Comparison of ENCODE assay signal across 25 cellular contexts in genomic region chr11:126567419-126567818, GRCh38.
"Had no signal": no experiment of that assay in that cellular context is flagged by ENCODE, and none has a peak within 500 bp of the region (broad histone marks: within the 10 kb centered on the region; RNA-seq: fewer than 3 reads in every experiment).

No MANE protein-coding gene starts in this region.

- H3K4me3 Mint-ChIP-seq: effector memory CD8-positive, alpha-beta T cell; memory B cell; mesothelial cell of epicardium; naive B cell; natural killer cell treated with Interleukin-12 subunit alpha and Interleukin-12 subunit beta and Interleukin-15 and Interleukin-18, amount 100 ng/mL, for 72 hours; neural crest cell; stimulated activated effector memory CD8-positive, alpha-beta T cell treated with anti-CD3 and anti-CD28 coated beads, Interleukin-12 subunit alpha, Interleukin-12 subunit beta, amount 100 ng/mL, for 72 hours had no signal

- H3K27me3 ChIP-seq: thyroid gland, vagina had no signal

- H3K36me3 Mint-ChIP-seq: memory B cell; mesothelial cell of epicardium; naive B cell; natural killer cell treated with Interleukin-12 subunit alpha and Interleukin-12 subunit beta and Interleukin-15 and Interleukin-18, amount 100 ng/mL, for 72 hours; stimulated activated effector memory CD8-positive, alpha-beta T cell treated with anti-CD3 and anti-CD28 coated beads, Interleukin-12 subunit alpha, Interleukin-12 subunit beta, amount 100 ng/mL, for 72 hours had no signal

- FAIRE-seq: frontal cortex, kidney had no signal

- H3K9me3 Mint-ChIP-seq: effector memory CD8-positive, alpha-beta T cell; memory B cell; mesothelial cell of epicardium; natural killer cell treated with Interleukin-12 subunit alpha and Interleukin-12 subunit beta and Interleukin-15 and Interleukin-18, amount 100 ng/mL, for 72 hours; neural crest cell; stimulated activated effector memory CD8-positive, alpha-beta T cell treated with anti-CD3 and anti-CD28 coated beads, Interleukin-12 subunit alpha, Interleukin-12 subunit beta, amount 100 ng/mL, for 72 hours had no signal

- H3K27ac ChIP-seq: coronary artery, psoas muscle, sigmoid colon, stomach, thyroid gland, vagina had no signal

- H3K4me1 ChIP-seq: psoas muscle, sigmoid colon, stomach, thyroid gland, vagina had no signal

- DNase-seq: effector memory CD8-positive, alpha-beta T cell; hypothalamus; kidney; mucosa of descending colon; naive B cell; nucleus accumbens; posterior cingulate gyrus; psoas muscle; right cardiac atrium; sigmoid colon; stimulated activated CD4-positive, alpha-beta T cell treated with anti-CD3 and anti-CD28 coated beads, Interleukin-2, amount 100 ng/mL, for 24 hours; stimulated activated CD4-positive, alpha-beta T cell treated with anti-CD3 and anti-CD28 coated beads, Interleukin-4, amount 100 ng/mL, for 24 hours; stimulated activated naive CD4-positive, alpha-beta T cell treated with Interleukin-2 at 50 U/mL for 16 hours; stomach; thyroid gland; trophoblast cell had no signal

- H3K4me1 Mint-ChIP-seq: memory B cell; mesothelial cell of epicardium; naive B cell; stimulated activated effector memory CD8-positive, alpha-beta T cell treated with anti-CD3 and anti-CD28 coated beads, Interleukin-12 subunit alpha, Interleukin-12 subunit beta, amount 100 ng/mL, for 72 hours had no signal

- H3K4me3 ChIP-seq: coronary artery, lung, mucosa of descending colon, psoas muscle, sigmoid colon, stomach, thyroid gland, vagina had no signal

- H3K27ac Mint-ChIP-seq: effector memory CD8-positive, alpha-beta T cell; memory B cell; mesothelial cell of epicardium; naive B cell; natural killer cell treated with Interleukin-12 subunit alpha and Interleukin-12 subunit beta and Interleukin-15 and Interleukin-18, amount 100 ng/mL, for 72 hours; stimulated activated effector memory CD8-positive, alpha-beta T cell treated with anti-CD3 and anti-CD28 coated beads, Interleukin-12 subunit alpha, Interleukin-12 subunit beta, amount 100 ng/mL, for 72 hours had no signal

- H3K36me3 ChIP-seq: sigmoid colon, stomach, thyroid gland, vagina had no signal

- H3K9me3 ChIP-seq: mucosa of descending colon, psoas muscle, sigmoid colon, stomach, thyroid gland, vagina had no signal
